Comparison of ENCODE assay signal across 8 cellular contexts in genomic region chr17:44759096-44759915, GRCh38. TPM values are rescaled to one million over a fixed set of nuclear protein-coding genes. Genes with fewer than 3 reads are reported as not detected.
DNase-seq lines count a peak whose midpoint lies in the region; ATAC-seq and TF ChIP-seq lines count a peak whose summit lies in the region.

No MANE protein-coding gene starts in this region.

- no peaks in the 10 kb centered on the region for H3K36me3 ChIP-seq in lower lobe of right lung
- no peaks in the 10 kb centered on the region for H3K36me3 ChIP-seq in aorta (ENCODE audit: control insufficient read depth in 1 of 2, insufficient read depth in 2 of 2, low read length in 1 of 2)

- H3K27me3 ChIP-seq in lower lobe of right lung (ENCODE audit: low read depth) = peaks cover 46% of the 10 kb centered on the region
- H3K27me3 ChIP-seq in aorta (ENCODE audit: control insufficient read depth in 1 of 2, insufficient read depth in 2 of 2, low read length in 1 of 2) = no peaks in the 10 kb centered on the region

- H3K27me3 Mint-ChIP-seq in MCF 10A (ENCODE audit: insufficient read depth, unreplicated experiment) = peaks cover 16% of the 10 kb centered on the region

- H3K27ac ChIP-seq in lower lobe of right lung (no peak overlapping the region), aorta (ENCODE audit: low read depth in 1 of 2, low read length in 2 of 2) (no peak overlapping the region)

- no peak overlapping the region for H3K27ac Mint-ChIP-seq in MCF 10A (ENCODE audit: low read depth, unreplicated experiment)

- H3K9me3 Mint-ChIP-seq in MCF 10A (ENCODE audit: unreplicated experiment) = no peaks in the 10 kb centered on the region

- H3K4me1 Mint-ChIP-seq in MCF 10A (ENCODE audit: insufficient read depth, unreplicated experiment) = no peaks in the 10 kb centered on the region

- WGBS in aorta, 2 donors = 7 to 10% methylated on average over 38 to 58 of the region's 58 CpGs

- no TSS peak for BruUV-seq in MCF 10A (replicated peaks; lab: Mats Ljungman, UMichigan)

- H3K4me3 Mint-ChIP-seq in MCF 10A (ENCODE audit: unreplicated experiment) = peak overlapping the region; percentile 23

- H3K4me3 ChIP-seq in lower lobe of right lung (peak overlapping the region; percentile 53), aorta (ENCODE audit: low read length in 2 of 2) (peak overlapping the region; percentile 41 to 50)

- TF ChIP-seq CTCF in MCF 10A (IDR thresholded peaks at IDR 0.05; ENCODE audit: unreplicated experiment) (no peak), lower lobe of right lung (IDR thresholded peaks at IDR 0.05) (no peak)

- H3K9me3 ChIP-seq in lower lobe of right lung = no peaks in the 10 kb centered on the region
- H3K9me3 ChIP-seq in aorta (ENCODE audit: control insufficient read depth, low read length) = no peaks in the 10 kb centered on the region

- DNase-seq in stimulated activated CD4-positive, alpha-beta T cell treated with anti-CD3 and anti-CD28 coated beads, Interleukin-15, amount 100 ng/mL, for 24 hours = peak; percentile 15
- no peak for DNase-seq in stimulated activated CD4-positive, alpha-beta T cell treated with anti-CD3 and anti-CD28 coated beads, Interleukin-2, amount 100 ng/mL, for 48 hours
- DNase-seq in MCF 10A (ENCODE audit: unreplicated experiment) (no peak), lower lobe of right lung (no peak), aorta (peak in 1 of 2 donors; percentile 75)
- no peak for DNase-seq in activated naive CD4-positive, alpha-beta T cell (lab: John Stamatoyannopoulos, UW)

- intact Hi-C loops in MCF 10A (cut with micrococcal nuclease) = no loop called here
- intact Hi-C loops in lower lobe of right lung (cut with DNase I) = no loop called here
- intact Hi-C loops in aorta (cut with DNase I) = no loop called here

- no peaks in the 10 kb centered on the region for H3K36me3 Mint-ChIP-seq in MCF 10A (ENCODE audit: insufficient read depth, unreplicated experiment)

- CTCF ChIA-PET in MCF 10A (lab: Yijun Ruan, JAX) = interaction anchor here (0.6 to 1.6 kb wide), 2 partner anchors 47 to 106 kb away, joined by 3 to 5 read pairs; no protein-coding TSS in a partner anchor

- POLR2A ChIA-PET in MCF 10A (lab: Yijun Ruan, JAX) = no interaction called here

- ATAC-seq in lower lobe of right lung (peak; percentile 16 to 37), aorta (ENCODE audit: low FRiP score) (no peak), HG02642 (IDR thresholded peaks at IDR 0.05; ENCODE audit: poor library complexity, unreplicated experiment) (no peak), GM18520 (IDR thresholded peaks at IDR 0.05; ENCODE audit: unreplicated experiment) (no peak)

- H3K4me1 ChIP-seq in lower lobe of right lung = peaks cover 14% of the 10 kb centered on the region
- H3K4me1 ChIP-seq in aorta (ENCODE audit: control insufficient read depth in 1 of 2, insufficient read depth in 2 of 2, low read length in 2 of 2) = no peaks in the 10 kb centered on the region

RNA-seq across cellular contexts. Expression of gene ADAM11, which starts 0.5 kb away (rescaled TPM):
- 0.16 and 0.56 TPM in 2 replicates for total RNA-seq in MCF 10A (2022)
- 0.41 TPM for total RNA-seq in lower lobe of right lung
- 1 to 10 TPM in 1 of 2 donors, under 1 TPM in 1; 0.45 to 1.4 TPM for total RNA-seq in aorta
- 1 to 10 TPM in 1 of 2 donors, under 1 TPM in 1; 0.38 to 1.6 TPM for polyA plus RNA-seq in aorta

RNA-seq across cellular contexts. Expression of gene DBF4B, which starts 50.8 kb away (rescaled TPM):
- total RNA-seq in MCF 10A (2022) (13.9 TPM in 2 replicates), lower lobe of right lung (6.8 TPM), aorta (10 to 100 TPM in 1 of 2 donors, 1 to 10 TPM in 1; 5.8 to 12.1 TPM)
- 1 to 10 TPM in 1 of 2 donors, under 1 TPM in 1; 0.88 to 2.4 TPM for polyA plus RNA-seq in aorta

Comparison
In these comparisons a context has a peak if more than half of its experiments do, and no peak if none do; other contexts are left out.
1. ATAC-seq: peak in lower lobe of right lung (2 of 2); none in aorta (single experiment), HG02642 (single experiment) and GM18520 (single experiment).